10 cellular contexts compared by ENCODE assay signal in the genomic region with DNA sequence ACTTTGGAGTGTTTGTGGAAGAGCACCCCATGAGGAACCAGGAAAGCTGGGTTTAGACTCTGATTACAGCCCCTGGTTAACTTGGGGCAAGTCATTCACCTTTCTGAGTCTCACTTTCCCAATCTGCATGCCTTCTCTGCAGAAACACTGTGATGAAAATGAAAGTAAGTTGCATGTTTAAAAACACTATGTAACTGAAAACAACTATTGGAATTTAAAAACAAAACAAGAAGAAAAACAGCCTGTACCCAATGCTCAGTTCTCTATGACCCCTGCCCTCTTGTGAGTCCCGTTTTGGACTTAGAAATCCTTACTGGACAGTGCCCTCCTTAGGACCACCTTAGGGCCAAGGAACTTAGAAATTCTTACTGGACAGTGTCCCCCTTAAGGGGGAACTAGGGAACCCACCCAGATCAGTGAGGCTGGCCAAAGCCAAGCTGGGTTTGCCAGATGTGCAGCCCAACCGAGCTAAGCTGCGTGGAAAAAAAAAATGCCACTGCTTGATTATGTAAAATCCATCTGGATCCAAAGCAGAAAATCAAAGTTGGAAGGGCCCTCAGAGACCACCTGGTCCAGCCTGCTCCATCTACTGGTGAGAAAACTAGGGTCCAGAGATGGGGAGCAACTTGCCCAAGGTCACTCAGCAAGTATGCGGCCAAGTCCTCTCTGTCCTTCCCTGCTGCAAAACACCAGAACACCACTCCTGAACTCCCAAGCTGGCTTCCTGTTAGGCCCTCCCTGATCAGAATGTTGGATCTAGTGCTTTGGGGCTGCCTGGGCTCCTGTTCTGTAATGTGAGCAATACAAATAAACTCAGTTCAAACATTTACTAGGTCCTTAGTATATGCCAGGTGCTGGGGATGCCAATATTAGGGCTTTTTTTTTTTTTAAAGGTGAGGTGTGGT.
A peak's percentile ranks its signal among the peaks of the same experiment; 100 is the strongest.
DNase-seq lines count a peak whose midpoint lies in the region; ATAC-seq and TF ChIP-seq lines count a peak whose summit lies in the region.
"Had no signal": no experiment of that assay in that cellular context is flagged by ENCODE, and none has a peak within 500 bp of the region (broad histone marks: within the 10 kb centered on the region; RNA-seq: fewer than 3 reads in every experiment).

No MANE protein-coding gene starts in this region.

- peak overlapping the region; percentile 67 to 70 for H3K4me3 Mint-ChIP-seq in activated T-cell treated with anti-CD3 and anti-CD28 coated beads, Interleukin-2, amount 50 U/mL, for 72 hours

- H3K27ac ChIP-seq in lung (ENCODE audit: low read depth in 1 of 2, low read length in 1 of 2) = peak overlapping the region; percentile 14 to 84
- peak overlapping the region; percentile 81 to 93 (median 86) for H3K27ac ChIP-seq in upper lobe of left lung
- H3K27ac ChIP-seq in smooth muscle cell (ENCODE audit: low read depth) = no peak overlapping the region

- H3K4me3 ChIP-seq in lung (no peak overlapping the region), upper lobe of left lung (no peak overlapping the region), smooth muscle cell (no peak overlapping the region)

- peaks cover 0 to 10% of the 10 kb centered on the region in 2 donors for H3K36me3 Mint-ChIP-seq in activated T-cell treated with anti-CD3 and anti-CD28 coated beads, Interleukin-2, amount 50 U/mL, for 72 hours (ENCODE audit: insufficient read depth in 2 of 2)

- 50 to 78% methylated on average over 4 of the region's 4 CpGs for WGBS in lung, 2 donors
- whole genome bisulfite sequencing in upper lobe of left lung, 2 donors = 45 to 53% methylated on average over 4 of the region's 4 CpGs
- 87% methylated on average over 4 of the region's 4 CpGs for WGBS in smooth muscle cell (ENCODE audit: low lambda C conversion rate)

- TF ChIP-seq CTCF in lung (IDR thresholded peaks at IDR 0.05; ENCODE audit: control extremely low read depth, extremely low read depth) = no peak
- no peak for TF ChIP-seq CTCF in upper lobe of left lung (IDR thresholded peaks at IDR 0.05)
- no peak for TF ChIP-seq CTCF in smooth muscle cell (IDR thresholded peaks at IDR 0.05; ENCODE audit: borderline replicate concordance, insufficient read depth, poor library complexity, severe bottlenecking)

- H3K9me3 Mint-ChIP-seq in activated T-cell treated with anti-CD3 and anti-CD28 coated beads, Interleukin-2, amount 50 U/mL, for 72 hours = no peaks in the 10 kb centered on the region

- H3K27ac Mint-ChIP-seq in activated T-cell treated with anti-CD3 and anti-CD28 coated beads, Interleukin-2, amount 50 U/mL, for 72 hours = peak overlapping the region; percentile 96

- peaks cover 66% of the 10 kb centered on the region for H4K20me1 ChIP-seq in smooth muscle cell (ENCODE audit: low read depth)

- DNase-seq in activated T-cell treated with anti-CD3 and anti-CD28 coated beads, Interleukin-2, amount 50 U/mL, for 72 hours = no peak
- no peak for DNase-seq in activated T-cell treated with anti-CD3 and anti-CD28 coated beads, Interleukin-2, amount 50 U/mL, for 48 hours
- DNase-seq in amniotic epithelial cell (ENCODE audit: low read depth) = peak; percentile 67
- no peak for DNase-seq in lung (ENCODE audit: low spot score)
- no peak for DNase-seq in upper lobe of left lung
- no peak for DNase-seq in DMS79 (lab: John Stamatoyannopoulos, UW)
- no peak for DNase-seq in smooth muscle cell (lab: John Stamatoyannopoulos, UW; ENCODE audit: unreplicated experiment)
- no peak for DNase-seq in NCI-H187 treated with DMSO at 0.1 percent for 48 hours (lab: John Stamatoyannopoulos, UW)
- DNase-seq: effector memory CD4-positive, alpha-beta T cell; retina had no signal

- no peak for TF ChIP-seq POLR2A in upper lobe of left lung (IDR thresholded peaks at IDR 0.05)

- H3K9ac ChIP-seq in smooth muscle cell (ENCODE audit: low read depth) = no peak overlapping the region

- H3K36me3 ChIP-seq in lung (ENCODE audit: control insufficient read depth in 2 of 2, insufficient read depth in 2 of 2, low read length in 2 of 2) (no peaks in the 10 kb centered on the region), upper lobe of left lung (peaks cover 0 to 7% (median 1%) of the 10 kb centered on the region in 4 donors), smooth muscle cell (ENCODE audit: low read depth) (no peaks in the 10 kb centered on the region)

- no peaks in the 10 kb centered on the region for H3K27me3 Mint-ChIP-seq in activated T-cell treated with anti-CD3 and anti-CD28 coated beads, Interleukin-2, amount 50 U/mL, for 72 hours (ENCODE audit: low read depth)

- no peak overlapping the region for H2AFZ ChIP-seq in smooth muscle cell (ENCODE audit: low read depth)

- H3K4me1 ChIP-seq in lung (ENCODE audit: control insufficient read depth in 2 of 2, insufficient read depth in 2 of 2, low read length in 2 of 2) = peaks cover 31 to 34% of the 10 kb centered on the region in 2 donors
- H3K4me1 ChIP-seq in upper lobe of left lung = peaks cover 58 to 72% (median 64%) of the 10 kb centered on the region in 4 donors
- H3K4me1 ChIP-seq in smooth muscle cell (ENCODE audit: low read depth) = peaks cover 16% of the 10 kb centered on the region

- H3K4me2 ChIP-seq in smooth muscle cell = no peak overlapping the region

- ATAC-seq in activated T-cell treated with anti-CD3 and anti-CD28 coated beads, Interleukin-2, amount 50 U/mL, for 72 hours (replicated peaks in 1 of 2) = peak; percentile 45 to 54
- ATAC-seq in lung (ENCODE audit: insufficient read depth, low FRiP score) (no peak), upper lobe of left lung (ENCODE audit: low FRiP score in 2 of 2) (peak in 1 of 2 donors; percentile 5)

- H3K79me2 ChIP-seq in smooth muscle cell (ENCODE audit: low read depth) = peaks cover 48% of the 10 kb centered on the region

- H3K27me3 ChIP-seq in lung (ENCODE audit: control insufficient read depth, insufficient read depth) = no peaks in the 10 kb centered on the region
- no peaks in the 10 kb centered on the region for H3K27me3 ChIP-seq in upper lobe of left lung
- H3K27me3 ChIP-seq in smooth muscle cell (ENCODE audit: low read depth) = no peaks in the 10 kb centered on the region

- H3K4me1 Mint-ChIP-seq in activated T-cell treated with anti-CD3 and anti-CD28 coated beads, Interleukin-2, amount 50 U/mL, for 72 hours (ENCODE audit: low read depth) = peaks cover 58% of the 10 kb centered on the region

- H3F3A ChIP-seq in smooth muscle cell (ENCODE audit: low read depth) = peaks cover 6% of the 10 kb centered on the region

- peak in 2 of 4 donors; percentile 13 to 43 for TF ChIP-seq EP300 in upper lobe of left lung (IDR thresholded peaks at IDR 0.05)

- H3K9me3 ChIP-seq in lung (ENCODE audit: control insufficient read depth in 2 of 2, insufficient read depth in 1 of 2, low read length in 1 of 2) (no peaks in the 10 kb centered on the region), upper lobe of left lung (no peaks in the 10 kb centered on the region), smooth muscle cell (replicated peaks; ENCODE audit: low read depth) (no peaks in the 10 kb centered on the region)
